In genomic region chr5:181053760-181054122, GRCh38 we compare ENCODE assay signal across 8 cellular contexts. TPM values are rescaled to one million over a fixed set of nuclear protein-coding genes. Genes with fewer than 3 reads are reported as not detected.
DNase-seq lines count a peak whose midpoint lies in the region; ATAC-seq and TF ChIP-seq lines count a peak whose summit lies in the region.

No MANE protein-coding gene starts in this region.

- H3K4me1 Mint-ChIP-seq in activated T-cell treated with anti-CD3 and anti-CD28 coated beads, Interleukin-2, amount 50 U/mL, for 72 hours (ENCODE audit: low read depth), result peaks cover 24% of the 10 kb centered on the region
- H3K4me1 Mint-ChIP-seq in stimulated activated memory B cell treated with anti-CD40 and anti-IgM and Interleukin-4, amounts not matched to agents 10 μg/mL and 1 μg/mL and 100 μg/mL, for 72 hours, result peaks cover 35% of the 10 kb centered on the region

- peaks cover 92% of the 10 kb centered on the region for H3K27me3 Mint-ChIP-seq in activated T-cell treated with anti-CD3 and anti-CD28 coated beads, Interleukin-2, amount 50 U/mL, for 72 hours (ENCODE audit: low read depth)
- peaks cover 68% of the 10 kb centered on the region for H3K27me3 Mint-ChIP-seq in stimulated activated memory B cell treated with anti-CD40 and anti-IgM and Interleukin-4, amounts not matched to agents 10 μg/mL and 1 μg/mL and 100 μg/mL, for 72 hours

- no peak overlapping the region for H3K27ac Mint-ChIP-seq in activated T-cell treated with anti-CD3 and anti-CD28 coated beads, Interleukin-2, amount 50 U/mL, for 72 hours
- H3K27ac Mint-ChIP-seq in stimulated activated memory B cell treated with anti-CD40 and anti-IgM and Interleukin-4, amounts not matched to agents 10 μg/mL and 1 μg/mL and 100 μg/mL, for 72 hours, result peak overlapping the region; percentile 62

- no peak overlapping the region for H3K9ac ChIP-seq in iPS-18a (ENCODE audit: low read length)

- CTCF ChIA-PET in HEK293 (lab: Yijun Ruan, JAX), result interaction anchor here (0.5 to 0.7 kb wide), 3 partner anchors 185 to 1083 kb away, joined by 3 to 4 read pairs (median 3); no protein-coding TSS in a partner anchor

- peak overlapping the region; percentile 55 for H3K4me3 ChIP-seq in HEK293 (ENCODE audit: low read depth, low read length)
- H3K4me3 ChIP-seq in iPS-18a (ENCODE audit: low read length), result peak overlapping the region; percentile 85

- POLR2A ChIA-PET in HEK293 (lab: Yijun Ruan, JAX), result no interaction called here

- no peaks in the 10 kb centered on the region for H3K9me3 Mint-ChIP-seq in activated T-cell treated with anti-CD3 and anti-CD28 coated beads, Interleukin-2, amount 50 U/mL, for 72 hours
- peaks cover 3% of the 10 kb centered on the region for H3K9me3 Mint-ChIP-seq in stimulated activated memory B cell treated with anti-CD40 and anti-IgM and Interleukin-4, amounts not matched to agents 10 μg/mL and 1 μg/mL and 100 μg/mL, for 72 hours

- peaks cover 0 to 4% of the 10 kb centered on the region in 2 experiments; a peak in 1 of 3 replicates for H3K36me3 ChIP-seq in HEK293 (ENCODE audit: control insufficient read depth in 2 of 2, insufficient read depth in 1 of 2, low read length in 2 of 2)
- no peaks in the 10 kb centered on the region for H3K36me3 ChIP-seq in iPS-18a (ENCODE audit: control insufficient read depth, low read depth, low read length)

- TF ChIP-seq CTCF in HEK293 (tag by site-specific recombination; IDR thresholded peaks at IDR 0.05), result no peak

- H3K36me3 Mint-ChIP-seq in activated T-cell treated with anti-CD3 and anti-CD28 coated beads, Interleukin-2, amount 50 U/mL, for 72 hours (ENCODE audit: insufficient read depth in 2 of 2), result peaks cover 3% of the 10 kb centered on the region in 2 donors
- no peaks in the 10 kb centered on the region for H3K36me3 Mint-ChIP-seq in stimulated activated memory B cell treated with anti-CD40 and anti-IgM and Interleukin-4, amounts not matched to agents 10 μg/mL and 1 μg/mL and 100 μg/mL, for 72 hours

- DNase-seq in activated T-cell treated with anti-CD3 and anti-CD28 coated beads, Interleukin-2, amount 50 U/mL, for 72 hours, result peak in 1 of 2 donors; percentile 12
- no peak for DNase-seq in NCI-H2029 treated with DMSO at 0.1 percent for 48 hours (lab: John Stamatoyannopoulos, UW)
- no peak for DNase-seq in H4 (ENCODE audit: low spot score)
- DNase-seq in CD1c-positive myeloid dendritic cell (ENCODE audit: extremely low spot score), result no peak

- no peaks in the 10 kb centered on the region for H3K9me3 ChIP-seq in HEK293 (ENCODE audit: control insufficient read depth, insufficient read depth, low read depth, low read length)
- no peaks in the 10 kb centered on the region for H3K9me3 ChIP-seq in iPS-18a (ENCODE audit: control insufficient read depth, low read depth, low read length)

- peak overlapping the region; percentile 84 to 85 for H3K4me3 Mint-ChIP-seq in activated T-cell treated with anti-CD3 and anti-CD28 coated beads, Interleukin-2, amount 50 U/mL, for 72 hours
- peak overlapping the region; percentile 80 for H3K4me3 Mint-ChIP-seq in stimulated activated memory B cell treated with anti-CD40 and anti-IgM and Interleukin-4, amounts not matched to agents 10 μg/mL and 1 μg/mL and 100 μg/mL, for 72 hours

- H3K27ac ChIP-seq in HEK293 (ENCODE audit: extremely low read depth, low read depth, low read length), result no peak overlapping the region
- H3K27ac ChIP-seq in iPS-18a (ENCODE audit: low read length), result no peak overlapping the region

- H3K4me1 ChIP-seq in HEK293 (ENCODE audit: control insufficient read depth, insufficient read depth, low read length), result peaks cover 3% of the 10 kb centered on the region; the same call in 1 of the 2 replicates
- H3K4me1 ChIP-seq in iPS-18a (ENCODE audit: control insufficient read depth, low read depth, low read length), result peaks cover 11% of the 10 kb centered on the region

- ATAC-seq in activated T-cell treated with anti-CD3 and anti-CD28 coated beads, Interleukin-2, amount 50 U/mL, for 72 hours (replicated peaks in 1 of 2), result peak; percentile 37 to 39
- ATAC-seq in stimulated activated memory B cell treated with anti-CD40 and anti-IgM and Interleukin-4, amounts not matched to agents 10 μg/mL and 1 μg/mL and 100 μg/mL, for 72 hours, result peak; percentile 14
- ATAC-seq in HG03442 (IDR thresholded peaks at IDR 0.05; ENCODE audit: unreplicated experiment), result no peak

- peaks cover 99% of the 10 kb centered on the region for H3K27me3 ChIP-seq in iPS-18a (ENCODE audit: control insufficient read depth, insufficient read depth, low read length)

TF ChIP-seq in HEK293, 187 proteins besides CTCF, POLR2A, EP300 and RAD21:
- TF ChIP-seq ZNF366 (tag by site-specific recombination; conservative IDR thresholded peaks at IDR 0.05), result no peak; the same call in 1 of the 2 replicates
- no peak for TF ChIP-seq ZFP3 (tag by site-specific recombination; IDR thresholded peaks at IDR 0.05; ENCODE audit: low read depth)
- TF ChIP-seq ZNF221 (tag by site-specific recombination; IDR thresholded peaks at IDR 0.05; ENCODE audit: borderline replicate concordance), result no peak
- no peak for TF ChIP-seq MZF1 (tag by site-specific recombination; IDR thresholded peaks at IDR 0.05; ENCODE audit: borderline replicate concordance)
- no peak for TF ChIP-seq IKZF3 (tag by site-specific recombination; IDR thresholded peaks at IDR 0.05)
- 0 out of 2 replicates have a peak, but pooled peaks have one; percentile 5 for TF ChIP-seq ZNF202 (tag by site-specific recombination; IDR thresholded peaks at IDR 0.05; ENCODE audit: borderline replicate concordance)
- no peak for TF ChIP-seq ZBTB48 (tag by site-specific recombination; IDR thresholded peaks at IDR 0.05)
- no peak for TF ChIP-seq HOXD13 (CRISPR knock-in tag; IDR thresholded peaks at IDR 0.05; ENCODE audit: borderline replicate concordance)
- 0 out of 2 replicates have a peak, but pooled peaks have one; percentile 21 for TF ChIP-seq KLF17 (tag by site-specific recombination; IDR thresholded peaks at IDR 0.05)
- TF ChIP-seq ZBTB1 (tag by site-specific recombination; IDR thresholded peaks at IDR 0.05), result no peak
- no peak for TF ChIP-seq ZNF701 (tag by site-specific recombination; IDR thresholded peaks at IDR 0.05)
- TF ChIP-seq ZNF23 (tag by site-specific recombination; IDR thresholded peaks at IDR 0.05; ENCODE audit: borderline replicate concordance), result no peak
- no peak for TF ChIP-seq PBX3 (CRISPR knock-in tag; IDR thresholded peaks at IDR 0.05)
- no peak for TF ChIP-seq ZNF112 (tag by site-specific recombination; IDR thresholded peaks at IDR 0.05)
- TF ChIP-seq ZNF558 (tag by site-specific recombination; IDR thresholded peaks at IDR 0.05), result no peak
- no peak for TF ChIP-seq ZNF704 (tag by site-specific recombination; IDR thresholded peaks at IDR 0.05)
- no peak for TF ChIP-seq ZNF510 (tag by site-specific recombination; IDR thresholded peaks at IDR 0.05; ENCODE audit: insufficient replicate concordance)
- TF ChIP-seq OSR2 (tag by site-specific recombination; IDR thresholded peaks at IDR 0.05), result no peak
- no peak for TF ChIP-seq ZNF169 (tag by site-specific recombination; IDR thresholded peaks at IDR 0.05)
- peak; percentile 66; the same call in 1 of the 2 replicates for TF ChIP-seq ZNF600 (tag by site-specific recombination; IDR thresholded peaks at IDR 0.05)
TF ChIP-seq in HEK293: peak in this region for 3.

RNA-seq across cellular contexts. Expression of gene BTNL9, which starts 13.7 kb away (rescaled TPM):
- total RNA-seq in activated T-cell treated with anti-CD3 and anti-CD28 coated beads, Interleukin-2, amount 50 U/mL, for 72 hours, result under 1 TPM in 1 of 2 donors, not detected in 1; 0.55 TPM
- total RNA-seq in H4 (2014; rRNA removed; shearing (Covaris generic)), result 0.15 TPM in 1 of 2 replicates, not detected in the other
